ENCODE assay signal across 8 cellular contexts in genomic region chr2:62705007-62705829, GRCh38. TPM values are rescaled to one million over a fixed set of nuclear protein-coding genes. Genes with fewer than 3 reads are reported as not detected.
DNase-seq lines count a peak whose midpoint lies in the region; ATAC-seq and TF ChIP-seq lines count a peak whose summit lies in the region.

TSS of gene EHBP1 (plus strand) at chr2:62705713. CDS start at chr2:62707192, 1,479 bp downstream.

- H3K27ac ChIP-seq in foreskin keratinocyte (peak within 1 kb of the TSS; percentile 67), neural progenitor cell (peak within 1 kb of the TSS; percentile 43)

- peak within 1 kb of the TSS; percentile 65 for H2AFZ ChIP-seq in neural progenitor cell (replicated peaks)

- H3K36me3 ChIP-seq in neural progenitor cell, result peaks cover 19% of the 10 kb centered on the region

- no peaks in the 10 kb centered on the region for H4K20me1 ChIP-seq in neural progenitor cell (ENCODE audit: low read depth)

- DNase-seq in GF-D8 (lab: John Stamatoyannopoulos, UW), result peak; percentile 99
- DNase-seq in HEK293T (ENCODE audit: extremely low spot score), result peak; percentile 97
- peak; percentile 100 for DNase-seq in MV-4-11 (lab: John Stamatoyannopoulos, UW)
- DNase-seq in SK-MEL-5 (ENCODE audit: low read depth, low spot score), result peak; percentile 100
- peak; percentile 98 for DNase-seq in activated naive CD4-positive, alpha-beta T cell treated with Interleukin-2 at 50 U/mL for 16 hours
- DNase-seq in foreskin keratinocyte, result peak; percentile 99 to 100
- DNase-seq in neural progenitor cell (ENCODE audit: low spot score), result peak; percentile 99
- peak; percentile 100 for DNase-seq in stromal cell of bone marrow (ENCODE audit: low read depth)

- ATAC-seq in foreskin keratinocyte, result peak; percentile 96

- H3K4me3 Mint-ChIP-seq in neural progenitor cell, result peak within 1 kb of the TSS; percentile 93

- H3K36me3 Mint-ChIP-seq in neural progenitor cell, result peaks cover 14% of the 10 kb centered on the region

- CTCF ChIA-PET in HEK293T (lab: Yijun Ruan, JAX), result interaction anchor here (0.7 kb wide), 1 partner anchor 246 kb away, joined by 3 read pairs; no protein-coding TSS in a partner anchor

- peaks cover 41% of the 10 kb centered on the region for H3K79me2 ChIP-seq in neural progenitor cell (ENCODE audit: low read depth)

- peak within 1 kb of the TSS; percentile 33 for H3K9ac ChIP-seq in neural progenitor cell

- H3K4me2 ChIP-seq in neural progenitor cell, result peak within 1 kb of the TSS; percentile 84

- no peaks in the 10 kb centered on the region for H3K27me3 ChIP-seq in foreskin keratinocyte
- H3K27me3 ChIP-seq in neural progenitor cell, result no peaks in the 10 kb centered on the region

- peak within 1 kb of the TSS; percentile 91 for H3K27ac Mint-ChIP-seq in neural progenitor cell

- peaks cover 5% of the 10 kb centered on the region for H3F3A ChIP-seq in neural progenitor cell (ENCODE audit: low read depth)

- no peaks in the 10 kb centered on the region for H3K9me3 ChIP-seq in neural progenitor cell (ENCODE audit: low read depth)

- H3K4me1 Mint-ChIP-seq in neural progenitor cell, result peaks cover 32% of the 10 kb centered on the region

- TF ChIP-seq CTCF in foreskin keratinocyte (conservative IDR thresholded peaks at IDR 0.05), result no peak
- TF ChIP-seq CTCF in neural progenitor cell (IDR thresholded peaks at IDR 0.05), result no peak

- peak within 1 kb of the TSS; percentile 58 for H3K4me3 ChIP-seq in neural progenitor cell

- peaks cover 9% of the 10 kb centered on the region for H3K9me3 Mint-ChIP-seq in neural progenitor cell

- no peaks in the 10 kb centered on the region for H3K27me3 Mint-ChIP-seq in neural progenitor cell (ENCODE audit: insufficient read depth, low read depth)

- POLR2A ChIA-PET in HEK293T (lab: Yijun Ruan, JAX), result interaction anchor here (0.7 to 1.4 kb wide), 8 partner anchors 8 to 248 kb away, joined by 3 to 7 read pairs (median 3); partner anchors contain the start of gene TMEM17

- in situ Hi-C loops in SK-MEL-5 (cut with HindIII; ENCODE audit: low pct_unique_long_range_greater_than_20kb, low sequenced_read_pairs), result no loop called here

- H3K4me1 ChIP-seq in foreskin keratinocyte, result peaks cover 20% of the 10 kb centered on the region
- H3K4me1 ChIP-seq in neural progenitor cell, result peaks cover 28% of the 10 kb centered on the region

TF ChIP-seq in HEK293T, 16 proteins besides CTCF, POLR2A, EP300 and RAD21:
- TF ChIP-seq SUZ12 (IDR thresholded peaks at IDR 0.05), result no peak
- TF ChIP-seq SP1 (IDR thresholded peaks at IDR 0.05), result peak; percentile 57; the same call in 1 of the 2 replicates
- TF ChIP-seq L3MBTL2 (conservative IDR thresholded peaks at IDR 0.05), result 0 out of 2 replicates have a peak, but pooled peaks have one; percentile 1
- peak; percentile 99 for TF ChIP-seq ZNF384 (IDR thresholded peaks at IDR 0.05)
- peak; percentile 100 for TF ChIP-seq PKNOX1 (IDR thresholded peaks at IDR 0.05)
- no peak for TF ChIP-seq FOXA1 (IDR thresholded peaks at IDR 0.05)
- no peak for TF ChIP-seq LEF1 (IDR thresholded peaks at IDR 0.05; ENCODE audit: borderline replicate concordance)

RNA-seq across cellular contexts. Expression of gene EHBP1, which starts in this region (rescaled TPM):
- 42.0 and 49.0 TPM in 2 replicates for total RNA-seq in SK-MEL-5 (2014; rRNA removed; shearing (Covaris generic))
- 57.1 and 100 TPM in 2 replicates for polyA plus RNA-seq in SK-MEL-5 (2015; cell fraction: cytosol; rRNA removed)
- 62.6 and 80.7 TPM in 2 replicates for polyA plus RNA-seq in SK-MEL-5 (2015; cell fraction: nucleus; rRNA removed)
- total RNA-seq in foreskin keratinocyte (59.1 and 64.5 TPM in 2 replicates), neural progenitor cell (ENCODE audit: low replicate concordance) (51.5 and 65.8 TPM in 2 replicates)
- 10.0 and 13.4 TPM in 2 replicates for polyA plus RNA-seq in foreskin keratinocyte

Comparison
In these comparisons a context has a peak if more than half of its experiments do, and no peak if none do; other contexts are left out.
1. Peak in every context shown above with its lines: DNase-seq, ATAC-seq, H3K4me3 ChIP-seq and H3K27ac ChIP-seq.